In genomic region chr3:25453521-25454410, GRCh38 we compare ENCODE assay signal across 12 cellular contexts. TPM values are rescaled to one million over a fixed set of nuclear protein-coding genes. Genes with fewer than 3 reads are reported as not detected.
DNase-seq lines count a peak whose midpoint lies in the region; ATAC-seq, FAIRE-seq and TF ChIP-seq lines count a peak whose summit lies in the region.
"Had no signal": no experiment of that assay in that cellular context is flagged by ENCODE, and none has a peak within 500 bp of the region (broad histone marks: within the 10 kb centered on the region; RNA-seq: fewer than 3 reads in every experiment).

No MANE protein-coding gene starts in this region.

- peaks cover 0 to 91% of the 10 kb centered on the region in 2 donors for H3K4me1 ChIP-seq in right atrium auricular region
- peaks cover 33 to 63% of the 10 kb centered on the region in 2 donors for H3K4me1 ChIP-seq in thoracic aorta (ENCODE audit: control insufficient read depth in 1 of 2, low read depth in 2 of 2)

- H3K27me3 ChIP-seq in right atrium auricular region: no peaks in the 10 kb centered on the region
- H3K27me3 ChIP-seq in thoracic aorta (replicated peaks; ENCODE audit: insufficient read depth): no peaks in the 10 kb centered on the region
- H3K27me3 ChIP-seq: foreskin keratinocyte had no signal

- DNase-seq in ELR (ENCODE audit: low read depth) (peak; percentile 65), WTC11 (ENCODE audit: low spot score) (no peak), right atrium auricular region (ENCODE audit: low spot score) (no peak), thoracic aorta (ENCODE audit: low spot score) (no peak), frontal cortex (ENCODE audit: low spot score in 2 of 2) (no peak), ecto neural progenitor cell (ENCODE audit: low spot score) (no peak), HK-2 (ENCODE audit: unreplicated experiment) (no peak)
- DNase-seq in activated naive CD4-positive, alpha-beta T cell treated with anti-CD3 and anti-CD28 coated beads, Interleukin-2, amount 50 U/mL, for 72 hours (ENCODE audit: low spot score in 2 of 2): no peak
- DNase-seq: activated CD4-positive, alpha-beta T cell treated with anti-CD3 and anti-CD28 coated beads, Interleukin-2, amount 50 U/mL, for 4 hours; activated naive CD4-positive, alpha-beta T cell treated with anti-CD3 and anti-CD28 coated beads, Interleukin-2, amount 10 ng/mL, durations not matched to agents 7 days and 5 days; SHP77 treated with DMSO at 0.1 percent for 48 hours had no signal

- H3K4me3 ChIP-seq in right atrium auricular region (peak overlapping the region; percentile 1 to 10), thoracic aorta (peak overlapping the region; percentile 39)

- H3K4me1 Mint-ChIP-seq in WTC11: peaks cover 41% of the 10 kb centered on the region
- H3K4me1 Mint-ChIP-seq: activated naive CD4-positive, alpha-beta T cell treated with anti-CD3 and anti-CD28 coated beads, Interleukin-2, amount 10 ng/mL, durations not matched to agents 7 days and 5 days had no signal

- no peaks in the 10 kb centered on the region for H3K9me3 Mint-ChIP-seq in WTC11
- H3K9me3 Mint-ChIP-seq in activated naive CD4-positive, alpha-beta T cell treated with anti-CD3 and anti-CD28 coated beads, Interleukin-2, amount 50 U/mL, for 72 hours: no peaks in the 10 kb centered on the region
- H3K9me3 Mint-ChIP-seq: activated naive CD4-positive, alpha-beta T cell treated with anti-CD3 and anti-CD28 coated beads, Interleukin-2, amount 10 ng/mL, durations not matched to agents 7 days and 5 days had no signal

- no peaks in the 10 kb centered on the region for H3K27me3 Mint-ChIP-seq in WTC11 (ENCODE audit: low read depth)
- H3K27me3 Mint-ChIP-seq: activated naive CD4-positive, alpha-beta T cell treated with anti-CD3 and anti-CD28 coated beads, Interleukin-2, amount 10 ng/mL, durations not matched to agents 7 days and 5 days had no signal

- no peak overlapping the region for H3K4me3 Mint-ChIP-seq in WTC11
- H3K4me3 Mint-ChIP-seq: activated naive CD4-positive, alpha-beta T cell treated with anti-CD3 and anti-CD28 coated beads, Interleukin-2, amount 10 ng/mL, durations not matched to agents 7 days and 5 days had no signal

- CTCF ChIA-PET in WTC11 (lab: Charles Lee): interaction anchor here (1.5 to 1.7 kb wide), 2 partner anchors 11 to 420 kb away, joined by 5 to 6 read pairs; no protein-coding TSS in a partner anchor

- FAIRE-seq in frontal cortex (lab: Jason Lieb, UNC): no peak

- POLR2A ChIA-PET in WTC11 (lab: Charles Lee): no interaction called here

- ATAC-seq in WTC11 (no peak), thoracic aorta (ENCODE audit: insufficient number of reproducible peaks, low FRiP score, low read depth) (no peak)
- ATAC-seq in activated naive CD4-positive, alpha-beta T cell treated with anti-CD3 and anti-CD28 coated beads, Interleukin-2, amount 50 U/mL, for 72 hours: no peak
- ATAC-seq: foreskin keratinocyte had no signal

- H3K27ac ChIP-seq in right atrium auricular region (peak overlapping the region; percentile 28 to 86), thoracic aorta (peak overlapping the region; percentile 62 to 64)
- H3K27ac ChIP-seq: foreskin keratinocyte had no signal

- H3K36me3 ChIP-seq in right atrium auricular region (no peaks in the 10 kb centered on the region), thoracic aorta (no peaks in the 10 kb centered on the region)

- no peak for TF ChIP-seq CTCF in WTC11 (IDR thresholded peaks at IDR 0.05)
- no peak for TF ChIP-seq CTCF in right atrium auricular region (IDR thresholded peaks at IDR 0.05)
- TF ChIP-seq CTCF in thoracic aorta (IDR thresholded peaks at IDR 0.05): no peak

- peak overlapping the region; percentile 81 for H3K27ac Mint-ChIP-seq in WTC11
- H3K27ac Mint-ChIP-seq in activated naive CD4-positive, alpha-beta T cell treated with anti-CD3 and anti-CD28 coated beads, Interleukin-2, amount 50 U/mL, for 72 hours: no peak overlapping the region
- H3K27ac Mint-ChIP-seq: activated naive CD4-positive, alpha-beta T cell treated with anti-CD3 and anti-CD28 coated beads, Interleukin-2, amount 10 ng/mL, durations not matched to agents 7 days and 5 days had no signal

- H3K9me3 ChIP-seq in right atrium auricular region (no peaks in the 10 kb centered on the region), thoracic aorta (no peaks in the 10 kb centered on the region)

- H3K36me3 Mint-ChIP-seq in WTC11: no peaks in the 10 kb centered on the region
- no peaks in the 10 kb centered on the region for H3K36me3 Mint-ChIP-seq in activated naive CD4-positive, alpha-beta T cell treated with anti-CD3 and anti-CD28 coated beads, Interleukin-2, amount 50 U/mL, for 72 hours
- H3K36me3 Mint-ChIP-seq: activated naive CD4-positive, alpha-beta T cell treated with anti-CD3 and anti-CD28 coated beads, Interleukin-2, amount 10 ng/mL, durations not matched to agents 7 days and 5 days had no signal

TF ChIP-seq in WTC11, 78 proteins besides CTCF, POLR2A, EP300 and RAD21:
- TF ChIP-seq CBFB (CRISPR knock-in tag; IDR thresholded peaks at IDR 0.05; ENCODE audit: low read depth): no peak
- TF ChIP-seq ZNF219 (CRISPR knock-in tag; IDR thresholded peaks at IDR 0.05; ENCODE audit: borderline replicate concordance): no peak
- TF ChIP-seq, protein P1, sequence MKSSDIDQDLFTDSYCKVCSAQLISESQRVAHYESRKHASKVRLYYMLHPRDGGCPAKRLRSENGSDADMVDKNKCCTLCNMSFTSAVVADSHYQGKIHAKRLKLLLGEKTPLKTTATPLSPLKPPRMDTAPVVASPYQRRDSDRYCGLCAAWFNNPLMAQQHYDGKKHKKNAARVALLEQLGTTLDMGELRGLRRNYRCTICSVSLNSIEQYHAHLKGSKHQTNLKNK (CRISPR knock-in tag; IDR thresholded peaks at IDR 0.05): no peak
- TF ChIP-seq ZNF138 (CRISPR knock-in tag; conservative IDR thresholded peaks at IDR 0.05): no peak

RNA-seq across cellular contexts. Expression of gene RARB, which starts 25.7 kb away (rescaled TPM):
- 0.14 TPM in 1 of 3 replicates, not detected in the others for total RNA-seq in WTC11 (2021)
- 10 to 100 TPM; 15.2 to 22.8 TPM for total RNA-seq in right atrium auricular region
- 10 to 100 TPM in 1 of 2 donors, 1 to 10 TPM in 1; 3.8 to 12.3 TPM for total RNA-seq in thoracic aorta
- 28.5 TPM for total RNA-seq in frontal cortex
- total RNA-seq in activated naive CD4-positive, alpha-beta T cell treated with anti-CD3 and anti-CD28 coated beads, Interleukin-2, amount 50 U/mL, for 72 hours: not detected
- total RNA-seq: foreskin keratinocyte had no signal
